Comparison of ENCODE assay signal across 6 cellular contexts in genomic region chr3:75035146-75035545, GRCh38.
"Had no signal": no experiment of that assay in that cellular context is flagged by ENCODE, and none has a peak within 500 bp of the region (broad histone marks: within the 10 kb centered on the region; RNA-seq: fewer than 3 reads in every experiment).

No MANE protein-coding gene starts in this region.

- H3K4me2 ChIP-seq: GM23338 had no signal

- H3K4me3 Mint-ChIP-seq: GM23338, H9, IgD-negative memory B cell had no signal

- ATAC-seq: GM23338, HepG2 had no signal

- H3K36me3 Mint-ChIP-seq: IgD-negative memory B cell had no signal

- H3K4me3 ChIP-seq: GM23338 had no signal

- H3K9me3 Mint-ChIP-seq: GM23338, H9 had no signal

- H3K4me1 Mint-ChIP-seq: GM23338, H9, IgD-negative memory B cell had no signal

- DNase-seq: H9, HCEC 1CT had no signal

- H3K27ac ChIP-seq: HL-60 had no signal

- H3K27me3 Mint-ChIP-seq: IgD-negative memory B cell had no signal

- H2AFZ ChIP-seq: GM23338 had no signal

- H3K27ac Mint-ChIP-seq: GM23338, H9, IgD-negative memory B cell had no signal
